Comparison of ENCODE assay signal across 28 cellular contexts in the genomic region with DNA sequence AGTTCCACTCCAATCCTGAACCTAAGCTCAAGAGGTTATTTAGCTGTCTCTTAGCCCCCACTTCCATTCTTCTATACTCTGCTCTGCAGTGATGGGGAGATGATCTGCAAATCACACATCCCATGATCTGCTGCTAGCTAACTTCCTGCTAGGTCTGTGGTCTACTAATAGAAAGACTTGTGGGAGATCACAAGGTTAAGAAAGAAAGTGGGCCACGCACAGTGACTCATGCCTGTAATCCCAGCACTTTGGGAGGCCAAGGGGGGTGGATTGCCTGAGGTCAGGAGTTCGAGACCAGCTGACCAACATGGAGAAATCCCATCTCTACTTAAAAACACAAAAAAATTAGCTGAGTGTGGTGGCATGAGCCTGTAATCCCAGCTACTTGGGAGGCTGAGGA.
"Had no signal": no experiment of that assay in that cellular context is flagged by ENCODE, and none has a peak within 500 bp of the region (broad histone marks: within the 10 kb centered on the region; RNA-seq: fewer than 3 reads in every experiment).

No MANE protein-coding gene starts in this region.

- ATAC-seq: effector memory CD8-positive, alpha-beta T cell; gastrocnemius medialis; left ventricle myocardium superior; natural killer cell treated with Interleukin-12 subunit alpha and Interleukin-12 subunit beta and Interleukin-15 and Interleukin-18, amount 100 ng/mL, for 72 hours; stimulated activated naive B cell treated with anti-CD40 and anti-IgM and Interleukin-4, amounts not matched to agents 10 μg/mL and 1 μg/mL and 100 μg/mL, for 72 hours had no signal

- H3K4me3 ChIP-seq: colonic mucosa, dorsolateral prefrontal cortex, esophagus muscularis mucosa, gastrocnemius medialis, ovary, prostate gland, uterus had no signal

- H3K27ac ChIP-seq: colonic mucosa, dorsolateral prefrontal cortex, esophagus muscularis mucosa, gastrocnemius medialis, neutrophil, ovary, prostate gland, uterus had no signal

- H3K9me3 ChIP-seq: colonic mucosa, esophagus muscularis mucosa, gastrocnemius medialis, neutrophil, ovary, prostate gland, uterus had no signal

- DNase-seq: activated CD4-positive, alpha-beta T cell treated with anti-CD3 and anti-CD28 coated beads for 4 hours; activated CD4-positive, alpha-beta T cell treated with anti-CD3 and anti-CD28 coated beads, Interleukin-2, amount 50 U/mL, for 48 hours; activated CD4-positive, CD25-positive, alpha-beta regulatory T cell; activated effector memory CD4-positive, alpha-beta T cell treated with Interleukin-2 at 50 U/mL for 16 hours; activated naive CD4-positive, alpha-beta T cell treated with anti-CD3 and anti-CD28 coated beads for 36 hours; activated naive CD8-positive, alpha-beta T cell treated with anti-CD3 and anti-CD28 coated beads, Interleukin-2, amount 10 ng/mL, durations not matched to agents 7 days and 5 days; activated T-cell treated with anti-CD3 and anti-CD28 coated beads, Interleukin-2, amount 50 U/mL, for 48 hours; amniotic stem cell; colonic mucosa; dorsolateral prefrontal cortex; effector memory CD8-positive, alpha-beta T cell; gastrocnemius medialis; head of caudate nucleus; hypothalamus; left ventricle myocardium superior; midbrain; ovary; stimulated activated CD4-positive, alpha-beta T cell treated with anti-CD3 and anti-CD28 coated beads, Interleukin-2, amount 100 ng/mL, for 48 hours; stimulated activated CD8-positive, alpha-beta memory T cell treated with anti-CD3 and anti-CD28 coated beads, Interleukin-4, amount 100 ng/mL, for 48 hours; stimulated activated naive B cell treated with anti-CD40 and anti-IgM and Interleukin-4, amounts not matched to agents 10 μg/mL and 1 μg/mL and 100 μg/mL, for 72 hours; trophoblast cell; uterus had no signal

- FAIRE-seq: bronchial epithelial cell, endothelial cell of umbilical vein had no signal

- H3K4me1 ChIP-seq: colonic mucosa, esophagus muscularis mucosa, gastrocnemius medialis, prostate gland, uterus had no signal

- H3K27me3 ChIP-seq: colonic mucosa, dorsolateral prefrontal cortex, esophagus muscularis mucosa, gastrocnemius medialis, neutrophil, ovary, uterus had no signal

- H3K36me3 ChIP-seq: colonic mucosa, esophagus muscularis mucosa, gastrocnemius medialis, neutrophil, ovary, prostate gland, uterus had no signal
